ENCODE assay signal across 13 cellular contexts in the genomic region with DNA sequence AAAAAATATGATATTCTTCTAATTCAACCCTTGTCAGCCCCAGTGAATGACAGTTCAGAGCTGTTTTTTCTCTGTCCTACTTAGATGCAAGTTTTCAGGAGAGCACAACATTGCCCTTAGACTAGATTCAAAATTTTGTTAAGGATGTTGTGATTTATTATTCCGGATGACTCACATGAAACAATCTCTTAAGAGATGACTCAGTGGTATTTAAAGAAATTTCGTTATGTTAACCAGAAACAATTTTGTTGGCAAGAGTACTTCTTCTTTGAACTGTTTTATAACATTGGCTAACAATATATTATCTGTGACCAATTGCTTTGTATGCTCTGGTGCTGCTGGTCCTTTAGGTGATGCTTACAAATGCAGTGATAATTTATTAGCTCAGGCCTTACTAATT.
DNase-seq lines count a peak whose midpoint lies in the region; ATAC-seq, FAIRE-seq and TF ChIP-seq lines count a peak whose summit lies in the region.
"Had no signal": no experiment of that assay in that cellular context is flagged by ENCODE, and none has a peak within 500 bp of the region (broad histone marks: within the 10 kb centered on the region; RNA-seq: fewer than 3 reads in every experiment).

No MANE protein-coding gene starts in this region.

- ATAC-seq in GM19455 (IDR thresholded peaks at IDR 0.05; ENCODE audit: unreplicated experiment), result no peak

- no peaks in the 10 kb centered on the region for H3K4me1 ChIP-seq in adipocyte (ENCODE audit: control insufficient read depth, insufficient read depth, low read length)

- H3K4me3 ChIP-seq in adipocyte (ENCODE audit: low read length) (no peak overlapping the region), fibroblast of mammary gland (ENCODE audit: control insufficient read depth, low read depth, low read length) (no peak overlapping the region), MG63 (no peak overlapping the region)

- TF ChIP-seq CTCF in fibroblast of mammary gland (conservative IDR thresholded peaks at IDR 0.05; ENCODE audit: control insufficient read depth, insufficient read depth, low read depth, low read length), result no peak

- H3K36me3 ChIP-seq in adipocyte (ENCODE audit: control insufficient read depth, insufficient read depth, low read length, severe bottlenecking) (no peaks in the 10 kb centered on the region), MG63 (no peaks in the 10 kb centered on the region)

- DNase-seq in HTR-8/SVneo (ENCODE audit: insufficient read length, low spot score), result peak; percentile 10
- peak; percentile 63 for DNase-seq in adipocyte (ENCODE audit: low read depth)
- peak; percentile 61 for DNase-seq in fibroblast of mammary gland (ENCODE audit: low read depth)
- peak; percentile 14 for DNase-seq in urothelium cell line (ENCODE audit: low spot score)
- DNase-seq in NCI-H146 treated with DMSO at 0.1 percent for 48 hours (lab: John Stamatoyannopoulos, UW; ENCODE audit: unreplicated experiment), result no peak
- DNase-seq in MG63, result no peak
- DNase-seq: CD8-positive, alpha-beta memory T cell; DMS 273 treated with DMSO at 0.1 percent for 48 hours; NCI-H1048; NCI-H146; NCI-H69; Right ventricle myocardium superior had no signal

- H3K9ac ChIP-seq in adipocyte (ENCODE audit: low read length), result no peak overlapping the region

- FAIRE-seq in HTR-8/SVneo (lab: Jason Lieb, UNC) (no peak), urothelium cell line (lab: Jason Lieb, UNC) (no peak)

- H3K27me3 ChIP-seq in adipocyte (replicated peaks; ENCODE audit: control insufficient read depth, insufficient read depth, low read length) (no peaks in the 10 kb centered on the region), MG63 (no peaks in the 10 kb centered on the region)

- H3K9me3 ChIP-seq in adipocyte (ENCODE audit: control insufficient read depth, low read length) (no peaks in the 10 kb centered on the region), MG63 (no peaks in the 10 kb centered on the region)

Comparison
In these comparisons a context has a peak if more than half of its experiments do, and no peak if none do; other contexts are left out.
1. DNase-seq: peak in HTR-8/SVneo (single experiment), adipocyte (single experiment), fibroblast of mammary gland (single experiment) and urothelium cell line (single experiment); none in NCI-H146 treated with DMSO at 0.1 percent for 48 hours (single experiment) and MG63 (single experiment).